In the genomic region with DNA sequence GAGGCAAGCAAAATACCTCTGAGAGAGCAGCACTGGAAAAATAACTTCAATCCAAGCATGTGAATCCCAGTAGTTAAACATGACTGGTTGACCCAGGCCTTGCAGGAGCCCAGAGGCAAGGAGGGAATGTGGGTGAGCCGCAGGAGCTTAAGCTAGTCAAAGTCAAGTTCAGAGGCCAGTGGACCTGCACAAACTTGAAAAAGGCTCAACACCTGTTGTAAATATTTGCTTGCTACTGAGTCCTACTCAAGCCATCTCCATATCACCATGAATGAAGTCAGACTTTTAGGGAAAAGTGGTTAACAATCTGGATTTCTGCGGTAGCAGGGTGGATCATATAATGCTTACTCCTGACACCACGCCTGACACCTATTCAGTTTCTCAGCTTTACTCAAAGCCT, we compare ENCODE assay signal across 25 cellular contexts.
"Had no signal": no experiment of that assay in that cellular context is flagged by ENCODE, and none has a peak within 500 bp of the region (broad histone marks: within the 10 kb centered on the region; RNA-seq: fewer than 3 reads in every experiment).

No MANE protein-coding gene starts in this region.

- H3K9me3 ChIP-seq: colonic mucosa, esophagus muscularis mucosa, gastrocnemius medialis, heart right ventricle, left ventricle myocardium inferior, prostate gland, spleen, thoracic aorta, transverse colon had no signal

- ATAC-seq: gastrocnemius medialis; heart right ventricle; natural killer cell treated with Interleukin-12 subunit alpha and Interleukin-12 subunit beta and Interleukin-15 and Interleukin-18, amount 100 ng/mL, for 72 hours; sciatic nerve; stimulated activated naive B cell treated with anti-CD40 and anti-IgM and Interleukin-4, amounts not matched to agents 10 μg/mL and 1 μg/mL and 100 μg/mL, for 72 hours; stimulated activated naive CD8-positive, alpha-beta T cell treated with anti-CD3 and anti-CD28 coated beads, Interleukin-15, amount 100 ng/mL, for 72 hours had no signal

- H3K27ac ChIP-seq: colonic mucosa, esophagus muscularis mucosa, gastrocnemius medialis, heart right ventricle, left ventricle myocardium inferior, neural progenitor cell, parathyroid adenoma, prostate gland, thoracic aorta, transverse colon had no signal

- H3K36me3 ChIP-seq: colonic mucosa, esophagus muscularis mucosa, gastrocnemius medialis, heart right ventricle, left ventricle myocardium inferior, neural progenitor cell, prostate gland, spleen, thoracic aorta, transverse colon had no signal

- H3K4me1 ChIP-seq: colonic mucosa, neural progenitor cell, parathyroid adenoma, prostate gland had no signal

- H3K4me3 ChIP-seq: colonic mucosa, esophagus muscularis mucosa, gastrocnemius medialis, heart right ventricle, left ventricle myocardium inferior, lung, neural progenitor cell, prostate gland, spleen, thoracic aorta, transverse colon had no signal

- DNase-seq: colonic mucosa; dermis blood vessel endothelial cell; endodermal cell; gastrocnemius medialis; heart right ventricle; islet precursor cell; left ventricle myocardium inferior; mesenchymal stem cell; midbrain; spleen; stimulated activated CD4-positive, alpha-beta T cell treated with anti-CD3 and anti-CD28 coated beads, Interleukin-15, amount 100 ng/mL, for 24 hours; stimulated activated CD4-positive, alpha-beta T cell treated with anti-CD3 and anti-CD28 coated beads, Interleukin-1b, Interleukin-23, amount 100 ng/mL, for 48 hours; stimulated activated CD4-positive, alpha-beta T cell treated with anti-CD3 and anti-CD28 coated beads, Interleukin-4, amount 100 ng/mL, for 24 hours; stimulated activated naive B cell treated with anti-CD40 and anti-IgM and Interleukin-4, amounts not matched to agents 10 μg/mL and 1 μg/mL and 100 μg/mL, for 72 hours; stimulated activated naive CD8-positive, alpha-beta T cell treated with anti-CD3 and anti-CD28 coated beads, Interleukin-15, amount 100 ng/mL, for 72 hours; substantia nigra; transverse colon had no signal

- H3K27me3 ChIP-seq: colonic mucosa, esophagus muscularis mucosa, gastrocnemius medialis, heart right ventricle, neural progenitor cell, spleen, transverse colon had no signal
